ENCODE assay signal across 34 cellular contexts in genomic region chr20:62393830-62394229, GRCh38. TPM values are rescaled to one million over a fixed set of nuclear protein-coding genes. Genes with fewer than 3 reads are reported as not detected.
"Had no signal": no experiment of that assay in that cellular context is flagged by ENCODE, and none has a peak within 500 bp of the region (broad histone marks: within the 10 kb centered on the region; RNA-seq: fewer than 3 reads in every experiment).

No MANE protein-coding gene starts in this region.

- H3K27me3 Mint-ChIP-seq: activated B cell treated with CpG ODN at 0.5 μM for 24 hours; activated CD8-positive, alpha-beta T cell treated with anti-CD3 and anti-CD28 coated beads for 36 hours; activated naive CD8-positive, alpha-beta T cell treated with anti-CD3 and anti-CD28 coated beads, Interleukin-2, amount 10 ng/mL, durations not matched to agents 7 days and 5 days; activated T-helper 17 cell treated with anti-CD3 and anti-CD28 coated beads, Interleukin-2, amount 50 U/mL, for 72 hours; brain; T-helper 17 cell had no signal

- H3K4me1 ChIP-seq: ascending aorta, breast epithelium, colonic mucosa had no signal

- H3K9me3 Mint-ChIP-seq: activated B cell treated with CpG ODN at 0.5 μM for 24 hours; activated CD8-positive, alpha-beta T cell treated with anti-CD3 and anti-CD28 coated beads for 36 hours; activated T-cell treated with anti-CD3 and anti-CD28 coated beads, Interleukin-2, amount 50 U/mL, for 4 hours; activated T-helper 17 cell treated with anti-CD3 and anti-CD28 coated beads, Interleukin-2, amount 50 U/mL, for 72 hours; brain had no signal

- ATAC-seq: activated CD4-positive, CD25-positive, alpha-beta regulatory T cell treated with anti-CD3 and anti-CD28 coated beads, Interleukin-2, amount 50 U/mL, for 24 hours; activated CD8-positive, alpha-beta T cell treated with anti-CD3 and anti-CD28 coated beads for 36 hours; activated T-cell treated with anti-CD3 and anti-CD28 coated beads, Interleukin-2, amount 50 U/mL, for 4 hours; foreskin keratinocyte; gastrocnemius medialis; heart left ventricle; T-helper 17 cell had no signal

- H3K36me3 ChIP-seq: breast epithelium, cardiac muscle cell, colonic mucosa had no signal

- H3K4me3 ChIP-seq: ascending aorta, breast epithelium, cardiac muscle cell, colonic mucosa, esophagus muscularis mucosa, gastrocnemius medialis, heart left ventricle had no signal

- H3K9me3 ChIP-seq: ascending aorta, breast epithelium, colonic mucosa, esophagus muscularis mucosa, gastrocnemius medialis, heart left ventricle had no signal

- H3K27ac ChIP-seq: ascending aorta, breast epithelium, cardiac muscle cell, colonic mucosa, esophagus muscularis mucosa, foreskin keratinocyte, gastrocnemius medialis, heart left ventricle, WERI-Rb-1 had no signal

- DNase-seq: activated B cell treated with CpG ODN at 0.5 μM for 24 hours; activated CD4-positive, alpha-beta T cell treated with anti-CD3 and anti-CD28 coated beads for 48 hours; activated CD4-positive, alpha-beta T cell treated with anti-CD3 and anti-CD28 coated beads, Interleukin-2, amount 50 U/mL, for 1 hour; activated CD4-positive, alpha-beta T cell treated with anti-CD3 and anti-CD28 coated beads, Interleukin-2, amount 50 U/mL, for 48 hours; activated CD8-positive, alpha-beta memory T cell treated with anti-CD3 and anti-CD28 coated beads for 24 hours; activated CD8-positive, alpha-beta T cell treated with anti-CD3 and anti-CD28 coated beads for 36 hours; activated effector memory CD4-positive, alpha-beta T cell treated with Interleukin-2 at 50 U/mL for 16 hours; activated gamma-delta T cell treated with Interleukin-2 at 50 U/mL for 16 hours; activated naive CD4-positive, alpha-beta T cell treated with anti-CD3 and anti-CD28 coated beads for 36 hours; activated naive CD8-positive, alpha-beta T cell treated with anti-CD3 and anti-CD28 coated beads, Interleukin-2, amount 10 ng/mL, durations not matched to agents 7 days and 5 days; activated T-cell treated with anti-CD3 and anti-CD28 coated beads, Interleukin-2, amount 50 U/mL, for 4 hours; central memory CD4-positive, alpha-beta T cell; cerebellar nuclear complex; colonic mucosa; effector CD8-positive, alpha-beta T cell; erythroblast; foreskin keratinocyte; gastrocnemius medialis; glutamatergic neuron; heart left ventricle; T-helper 1 cell; T-helper 17 cell; T1000; WERI-Rb-1 had no signal

- H3K4me3 Mint-ChIP-seq: activated B cell treated with CpG ODN at 0.5 μM for 24 hours; activated CD8-positive, alpha-beta T cell treated with anti-CD3 and anti-CD28 coated beads for 36 hours; activated naive CD4-positive, alpha-beta T cell treated with anti-CD3 and anti-CD28 coated beads for 36 hours; activated naive CD8-positive, alpha-beta T cell treated with anti-CD3 and anti-CD28 coated beads, Interleukin-2, amount 10 ng/mL, durations not matched to agents 7 days and 5 days; activated T-cell treated with anti-CD3 and anti-CD28 coated beads, Interleukin-2, amount 50 U/mL, for 4 hours; activated T-helper 17 cell treated with anti-CD3 and anti-CD28 coated beads, Interleukin-2, amount 50 U/mL, for 72 hours; brain; T-helper 17 cell; T-helper 2 cell treated with Interferon-gamma antibody and Interleukin-4, amounts not matched to agents 5 μg/mL and 100 μg/mL, for 36 hours had no signal

- H3K27ac Mint-ChIP-seq: activated B cell treated with CpG ODN at 0.5 μM for 24 hours; activated CD8-positive, alpha-beta T cell treated with anti-CD3 and anti-CD28 coated beads for 36 hours; activated naive CD4-positive, alpha-beta T cell treated with anti-CD3 and anti-CD28 coated beads for 36 hours; activated naive CD8-positive, alpha-beta T cell treated with anti-CD3 and anti-CD28 coated beads, Interleukin-2, amount 10 ng/mL, durations not matched to agents 7 days and 5 days; activated T-helper 17 cell treated with anti-CD3 and anti-CD28 coated beads, Interleukin-2, amount 50 U/mL, for 72 hours; brain; T-helper 17 cell; T-helper 2 cell treated with Interferon-gamma antibody and Interleukin-4, amounts not matched to agents 5 μg/mL and 100 μg/mL, for 36 hours had no signal

- H3K27me3 ChIP-seq: ascending aorta, breast epithelium, cardiac muscle cell, colonic mucosa, esophagus muscularis mucosa, foreskin keratinocyte, gastrocnemius medialis, heart left ventricle had no signal

RNA-seq across cellular contexts. Expression of gene RBBP8NL, which starts 33.5 kb away (rescaled TPM):
- total RNA-seq: activated B cell treated with CpG ODN at 0.5 μM for 24 hours; activated CD8-positive, alpha-beta T cell treated with anti-CD3 and anti-CD28 coated beads for 36 hours; activated naive CD4-positive, alpha-beta T cell treated with anti-CD3 and anti-CD28 coated beads for 36 hours; activated naive CD4-positive, alpha-beta T cell treated with anti-CD3 and anti-CD28 coated beads, Interleukin-2, amount 50 U/mL, for 72 hours; activated naive CD8-positive, alpha-beta T cell treated with anti-CD3 and anti-CD28 coated beads, Interleukin-2, amount 10 ng/mL, durations not matched to agents 7 days and 5 days; activated T-cell treated with anti-CD3 and anti-CD28 coated beads, Interleukin-2, amount 50 U/mL, for 4 hours; activated T-helper 17 cell treated with anti-CD3 and anti-CD28 coated beads, Interleukin-2, amount 50 U/mL, for 72 hours; ascending aorta; cardiac muscle cell; dermis microvascular lymphatic vessel endothelial cell; esophagus muscularis mucosa; foreskin keratinocyte; gastrocnemius medialis; heart left ventricle; T-helper 17 cell had no signal
- polyA plus RNA-seq: cardiac muscle cell, foreskin keratinocyte, heart left ventricle had no signal
